In the genomic region with DNA sequence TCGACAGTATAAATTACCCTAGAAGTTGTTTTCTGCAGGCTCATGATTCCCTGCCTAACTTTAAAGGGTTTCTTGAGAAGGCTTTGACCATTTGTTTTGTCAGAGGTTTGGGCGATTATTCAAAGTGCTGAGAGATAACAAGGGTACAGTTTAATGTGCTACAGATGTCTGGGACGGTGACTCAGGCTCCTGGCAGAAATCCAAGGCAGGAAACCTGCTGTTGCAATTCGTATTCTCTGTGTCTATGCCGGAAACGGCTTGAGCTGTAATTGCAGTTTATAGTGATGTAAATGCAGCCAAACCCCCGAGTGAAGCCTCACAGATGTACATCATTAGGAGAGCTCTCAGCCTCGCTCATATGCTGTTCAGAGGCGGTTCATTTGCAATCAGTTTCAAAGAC, we compare ENCODE assay signal across 8 cellular contexts.
DNase-seq lines count a peak whose midpoint lies in the region; ATAC-seq, FAIRE-seq and TF ChIP-seq lines count a peak whose summit lies in the region.

No MANE protein-coding gene starts in this region.

- peak overlapping the region; percentile 92 for H3K27ac Mint-ChIP-seq in mesothelial cell of epicardium

- H3K9me3 Mint-ChIP-seq in mesothelial cell of epicardium = peaks cover 6% of the 10 kb centered on the region

- peaks cover 2% of the 10 kb centered on the region for H3K36me3 Mint-ChIP-seq in mesothelial cell of epicardium

- TF ChIP-seq CTCF in A549 (IDR thresholded peaks at IDR 0.05) (no peak), mesothelial cell of epicardium (IDR thresholded peaks at IDR 0.05; ENCODE audit: unreplicated experiment) (no peak), upper lobe of left lung (IDR thresholded peaks at IDR 0.05) (no peak)

- no peaks in the 10 kb centered on the region for H3K36me3 ChIP-seq in upper lobe of left lung

- ATAC-seq in A549 = peak; percentile 57 to 90; a peak in 5 of 6 replicates
- ATAC-seq in GM21390 (IDR thresholded peaks at IDR 0.05; ENCODE audit: unreplicated experiment) = peak; percentile 66
- peak; percentile 75 to 95 for ATAC-seq in upper lobe of left lung (ENCODE audit: low FRiP score in 2 of 2)
- no peak for ATAC-seq in HG03135 (IDR thresholded peaks at IDR 0.05; ENCODE audit: unreplicated experiment)

- TF ChIP-seq EP300 in A549 (IDR thresholded peaks at IDR 0.05) (no peak), upper lobe of left lung (IDR thresholded peaks at IDR 0.05) (no peak)

- H3K27ac ChIP-seq in A549 (no peak overlapping the region), upper lobe of left lung (no peak overlapping the region)

- H3K4me1 ChIP-seq in A549 = 0 out of 3 replicates have a peak, but pooled peaks cover 3% of the 10 kb centered on the region
- H3K4me1 ChIP-seq in upper lobe of left lung = peaks cover 0 to 12% (median 6%) of the 10 kb centered on the region in 4 donors

- no peak overlapping the region for H3K4me3 Mint-ChIP-seq in mesothelial cell of epicardium

- H3K27me3 ChIP-seq in upper lobe of left lung = no peaks in the 10 kb centered on the region

- peak overlapping the region; percentile 42 for H3K4me2 ChIP-seq in A549

- TF ChIP-seq POLR2A in A549 (IDR thresholded peaks at IDR 0.05; ENCODE audit: low read length) = no peak
- TF ChIP-seq POLR2A in upper lobe of left lung (IDR thresholded peaks at IDR 0.05) = no peak

- no peaks in the 10 kb centered on the region for H3K27me3 Mint-ChIP-seq in mesothelial cell of epicardium (ENCODE audit: low read depth)

- TF ChIP-seq RAD21 in A549 (conservative IDR thresholded peaks at IDR 0.05 in 1 of 2, IDR thresholded peaks at IDR 0.05 in 1 of 2) = no peak

- WGBS in A549 (ENCODE audit: missing lambda C conversion rate) = 1% methylated on average over 7 of the region's 9 CpGs
- 2 to 3% methylated on average over 9 of the region's 9 CpGs for WGBS in upper lobe of left lung, 2 donors

- FAIRE-seq in A549 (lab: Jason Lieb, UNC) (no peak), endometrium (lab: Jason Lieb, UNC) (peak; percentile 98)

- DNase-seq in A549 (ENCODE audit: low read depth in 1 of 2, low spot score in 1 of 2) (peak in 1 of 2 experiments; percentile 40), NCI-H1436 (lab: John Stamatoyannopoulos, UW) (peak; percentile 87), SW 1271 (lab: John Stamatoyannopoulos, UW) (peak; percentile 3 to 30), mesothelial cell of epicardium (ENCODE audit: low spot score in 2 of 2, unreplicated experiment in 2 of 2) (peak; percentile 72 to 85), upper lobe of left lung (peak in 1 of 2 donors; percentile 67)

- H3K4me1 Mint-ChIP-seq in mesothelial cell of epicardium = peaks cover 31% of the 10 kb centered on the region

- H3K4me3 ChIP-seq in A549 = no peak overlapping the region
- H3K4me3 ChIP-seq in upper lobe of left lung = no peak overlapping the region

- POLR2A ChIA-PET in A549 (lab: Yijun Ruan, JAX) = no interaction called here

- H3K9me3 ChIP-seq in A549 (no peaks in the 10 kb centered on the region), upper lobe of left lung (no peaks in the 10 kb centered on the region)

- CTCF ChIA-PET in A549 (lab: Yijun Ruan, JAX) = interaction anchor here (0.7 to 2.2 kb wide), 5 partner anchors 13 to 721 kb away, joined by 3 to 10 read pairs (median 3); partner anchors contain the start of gene C3orf49

TF ChIP-seq in A549, 52 proteins besides CTCF, POLR2A, EP300 and RAD21:
- TF ChIP-seq CEBPB (IDR thresholded peaks at IDR 0.05) (0 out of 4 replicates have a peak, but pooled peaks of 1 of the 2 experiments have one; percentile 14), HOXA7 (CRISPR knock-in tag; IDR thresholded peaks at IDR 0.05) (no peak)
